Comparison of ENCODE assay signal across 9 cellular contexts in genomic region chr2:40554665-40555294, GRCh38.
DNase-seq lines count a peak whose midpoint lies in the region; ATAC-seq and TF ChIP-seq lines count a peak whose summit lies in the region.
"Had no signal": no experiment of that assay in that cellular context is flagged by ENCODE, and none has a peak within 500 bp of the region (broad histone marks: within the 10 kb centered on the region; RNA-seq: fewer than 3 reads in every experiment).

No MANE protein-coding gene starts in this region.

- intact Hi-C loops in CD4-positive, alpha-beta T cell (cut with DNase I, micrococcal nuclease) = loop anchor here in 1 of 2 experiments (5.0 kb wide), 1 partner anchor 642 kb away; no protein-coding TSS in a partner anchor

- H3K4me1 Mint-ChIP-seq in CD4-positive, alpha-beta T cell (ENCODE audit: low read depth) = no peaks in the 10 kb centered on the region
- H3K4me1 Mint-ChIP-seq in activated CD4-positive, alpha-beta T cell treated with anti-CD3 and anti-CD28 coated beads, Interleukin-2, amount 10 ng/mL, durations not matched to agents 7 days and 5 days = no peaks in the 10 kb centered on the region
- H3K4me1 Mint-ChIP-seq: T-cell had no signal

- no peak overlapping the region for H3K27ac ChIP-seq in CD4-positive, alpha-beta T cell (ENCODE audit: low read depth, low read length)

- no peaks in the 10 kb centered on the region for H3K9me3 Mint-ChIP-seq in CD4-positive, alpha-beta T cell
- no peaks in the 10 kb centered on the region for H3K9me3 Mint-ChIP-seq in activated CD4-positive, alpha-beta T cell treated with anti-CD3 and anti-CD28 coated beads, Interleukin-2, amount 10 ng/mL, durations not matched to agents 7 days and 5 days
- H3K9me3 Mint-ChIP-seq: T-cell had no signal

- peak; percentile 45 for TF ChIP-seq CTCF in CD4-positive, alpha-beta T cell (IDR thresholded peaks at IDR 0.05)
- peak; percentile 85 for TF ChIP-seq CTCF in fibroblast of the aortic adventitia (IDR thresholded peaks at IDR 0.05; ENCODE audit: insufficient read depth, low read length)

- no peak overlapping the region for H3K4me3 ChIP-seq in fibroblast of the aortic adventitia (ENCODE audit: low read depth, low read length)

- DNase-seq in CD4-positive, alpha-beta T cell = peak in 5 of 10 experiments; percentile 0 to 5 (median 1)
- DNase-seq in NCI-H2196 (lab: John Stamatoyannopoulos, UW; ENCODE audit: unreplicated experiment) (peak; percentile 59), fibroblast of the aortic adventitia (ENCODE audit: low read depth) (peak; percentile 58), occipital lobe (lab: John Stamatoyannopoulos, UW) (peak; percentile 12), hepatic stellate cell (ENCODE audit: low spot score) (no peak)
- DNase-seq in activated CD4-positive, alpha-beta T cell treated with anti-CD3 and anti-CD28 coated beads, Interleukin-2, amount 10 ng/mL, durations not matched to agents 7 days and 5 days = peak; percentile 68

- H3K36me3 Mint-ChIP-seq in CD4-positive, alpha-beta T cell (ENCODE audit: low read depth) = no peaks in the 10 kb centered on the region
- H3K36me3 Mint-ChIP-seq in activated CD4-positive, alpha-beta T cell treated with anti-CD3 and anti-CD28 coated beads, Interleukin-2, amount 10 ng/mL, durations not matched to agents 7 days and 5 days (ENCODE audit: low read depth) = no peaks in the 10 kb centered on the region
- H3K36me3 Mint-ChIP-seq: T-cell had no signal

- POLR2A ChIA-PET in CD4-positive, alpha-beta T cell (lab: Charles Lee) = interaction anchor here (0.5 kb wide), 1 partner anchor 51 kb away, joined by 3 read pairs; no protein-coding TSS in a partner anchor
- POLR2A ChIA-PET in activated CD4-positive, alpha-beta T cell treated with anti-CD3 and anti-CD28 coated beads, Interleukin-2, amount 10 ng/mL, durations not matched to agents 7 days and 5 days (lab: Charles Lee) = no interaction called here

- no peaks in the 10 kb centered on the region for H3K27me3 Mint-ChIP-seq in CD4-positive, alpha-beta T cell
- H3K27me3 Mint-ChIP-seq in activated CD4-positive, alpha-beta T cell treated with anti-CD3 and anti-CD28 coated beads, Interleukin-2, amount 10 ng/mL, durations not matched to agents 7 days and 5 days = peaks cover 6% of the 10 kb centered on the region

- H3K27me3 ChIP-seq in CD4-positive, alpha-beta T cell (ENCODE audit: control insufficient read depth, insufficient read depth, low read length) = no peaks in the 10 kb centered on the region

- CTCF ChIA-PET in CD4-positive, alpha-beta T cell (lab: Charles Lee) = no interaction called here
- CTCF ChIA-PET in activated CD4-positive, alpha-beta T cell treated with anti-CD3 and anti-CD28 coated beads, Interleukin-2, amount 10 ng/mL, durations not matched to agents 7 days and 5 days (lab: Charles Lee) = interaction anchor here (0.6 to 1.9 kb wide), 2 partner anchors 67 to 641 kb away, joined by 3 to 8 read pairs; no protein-coding TSS in a partner anchor

- no peak for ATAC-seq in CD4-positive, alpha-beta T cell (ENCODE audit: poor library complexity)
- ATAC-seq in GM19324 (IDR thresholded peaks at IDR 0.05; ENCODE audit: low FRiP score, unreplicated experiment) (peak; percentile 76), HG03196 (IDR thresholded peaks at IDR 0.05; ENCODE audit: unreplicated experiment) (peak; percentile 89)
- ATAC-seq: T-cell had no signal

- no peak overlapping the region for H3K4me3 Mint-ChIP-seq in CD4-positive, alpha-beta T cell
- no peak overlapping the region for H3K4me3 Mint-ChIP-seq in activated CD4-positive, alpha-beta T cell treated with anti-CD3 and anti-CD28 coated beads, Interleukin-2, amount 10 ng/mL, durations not matched to agents 7 days and 5 days
- H3K4me3 Mint-ChIP-seq: T-cell had no signal

- no peaks in the 10 kb centered on the region for H3K9me3 ChIP-seq in CD4-positive, alpha-beta T cell (ENCODE audit: control insufficient read depth, low read length)

- no peak overlapping the region for H3K27ac Mint-ChIP-seq in CD4-positive, alpha-beta T cell
- H3K27ac Mint-ChIP-seq in activated CD4-positive, alpha-beta T cell treated with anti-CD3 and anti-CD28 coated beads, Interleukin-2, amount 10 ng/mL, durations not matched to agents 7 days and 5 days = no peak overlapping the region
- H3K27ac Mint-ChIP-seq: T-cell had no signal
